ENCODE assay signal across 17 cellular contexts in the genomic region with DNA sequence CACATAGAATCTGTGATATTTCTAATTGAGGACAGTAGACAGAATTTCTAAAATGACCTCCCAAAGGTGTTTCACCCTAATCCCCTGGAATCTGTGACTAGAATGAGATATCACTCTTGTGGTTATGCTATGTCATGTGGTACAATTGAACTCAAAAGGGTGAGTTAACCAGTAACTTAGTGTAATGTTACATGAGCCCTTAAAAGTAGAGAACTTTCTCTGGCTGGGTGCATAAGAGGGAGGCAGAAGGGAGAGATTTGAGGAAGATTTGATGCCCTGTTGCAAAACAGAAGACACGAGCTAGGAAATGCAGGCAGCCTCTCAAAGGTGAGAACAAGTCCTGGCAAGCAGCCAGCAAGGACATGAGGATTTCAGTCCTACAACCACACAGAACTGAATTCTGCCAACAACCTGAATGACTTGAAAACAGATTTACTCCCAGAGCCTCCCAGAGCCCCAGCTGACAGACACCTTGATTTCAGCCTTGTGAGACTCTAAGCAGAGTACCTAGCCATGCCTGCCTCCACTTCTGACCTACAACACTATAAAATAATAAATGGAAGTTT.
"Had no signal": no experiment of that assay in that cellular context is flagged by ENCODE, and none has a peak within 500 bp of the region (broad histone marks: within the 10 kb centered on the region; RNA-seq: fewer than 3 reads in every experiment).

No MANE protein-coding gene starts in this region.

- H3K4me1 ChIP-seq: adrenal gland, tibial artery, uterus had no signal

- H3K9me3 Mint-ChIP-seq: activated CD4-positive, alpha-beta memory T cell treated with anti-CD3 and anti-CD28 coated beads, Interleukin-2, amount 10 ng/mL, durations not matched to agents 7 days and 5 days; activated T-cell treated with anti-CD3 and anti-CD28 coated beads, Interleukin-2, amount 50 U/mL, for 24 hours had no signal

- DNase-seq: activated CD4-positive, alpha-beta memory T cell treated with anti-CD3 and anti-CD28 coated beads, Interleukin-2, amount 10 ng/mL, durations not matched to agents 7 days and 5 days; activated CD4-positive, alpha-beta T cell treated with anti-CD3 and anti-CD28 coated beads for 4 hours; activated naive CD4-positive, alpha-beta T cell treated with anti-CD3 and anti-CD28 coated beads, Interleukin-2, amount 50 U/mL, for 16 hours; activated T-cell treated with anti-CD3 and anti-CD28 coated beads, Interleukin-2, amount 50 U/mL, for 24 hours; adrenal gland; hippocampal formation; nucleus accumbens; posterior cingulate gyrus; right cardiac atrium; stimulated activated CD4-positive, alpha-beta T cell treated with anti-CD3 and anti-CD28 coated beads, Interleukin-15, amount 100 ng/mL, for 24 hours; stimulated activated CD4-positive, alpha-beta T cell treated with anti-CD3 and anti-CD28 coated beads, Interleukin-4, amount 100 ng/mL, for 24 hours; stimulated activated naive CD4-positive, alpha-beta T cell; tibial artery; uterus had no signal

- H3K27ac ChIP-seq: adrenal gland, skin epidermis, tibial artery, uterus had no signal

- H3K4me1 Mint-ChIP-seq: activated CD4-positive, alpha-beta memory T cell treated with anti-CD3 and anti-CD28 coated beads, Interleukin-2, amount 10 ng/mL, durations not matched to agents 7 days and 5 days; nephron had no signal

- H3K9me3 ChIP-seq: adrenal gland, tibial artery, uterus had no signal

- FAIRE-seq: keratinocyte had no signal

- H3K27ac Mint-ChIP-seq: activated CD4-positive, alpha-beta memory T cell treated with anti-CD3 and anti-CD28 coated beads, Interleukin-2, amount 10 ng/mL, durations not matched to agents 7 days and 5 days; activated T-cell treated with anti-CD3 and anti-CD28 coated beads, Interleukin-2, amount 50 U/mL, for 24 hours had no signal

- H3K27me3 ChIP-seq: adrenal gland, tibial artery, uterus had no signal

- H3K4me3 ChIP-seq: adrenal gland, skin epidermis, tibial artery, uterus had no signal

- H3K4me3 Mint-ChIP-seq: activated CD4-positive, alpha-beta memory T cell treated with anti-CD3 and anti-CD28 coated beads, Interleukin-2, amount 10 ng/mL, durations not matched to agents 7 days and 5 days; activated T-cell treated with anti-CD3 and anti-CD28 coated beads, Interleukin-2, amount 50 U/mL, for 24 hours; nephron had no signal

- H3K36me3 ChIP-seq: adrenal gland, tibial artery, uterus had no signal
